Comparison of ENCODE assay signal across 1 cellular context in the genomic region with DNA sequence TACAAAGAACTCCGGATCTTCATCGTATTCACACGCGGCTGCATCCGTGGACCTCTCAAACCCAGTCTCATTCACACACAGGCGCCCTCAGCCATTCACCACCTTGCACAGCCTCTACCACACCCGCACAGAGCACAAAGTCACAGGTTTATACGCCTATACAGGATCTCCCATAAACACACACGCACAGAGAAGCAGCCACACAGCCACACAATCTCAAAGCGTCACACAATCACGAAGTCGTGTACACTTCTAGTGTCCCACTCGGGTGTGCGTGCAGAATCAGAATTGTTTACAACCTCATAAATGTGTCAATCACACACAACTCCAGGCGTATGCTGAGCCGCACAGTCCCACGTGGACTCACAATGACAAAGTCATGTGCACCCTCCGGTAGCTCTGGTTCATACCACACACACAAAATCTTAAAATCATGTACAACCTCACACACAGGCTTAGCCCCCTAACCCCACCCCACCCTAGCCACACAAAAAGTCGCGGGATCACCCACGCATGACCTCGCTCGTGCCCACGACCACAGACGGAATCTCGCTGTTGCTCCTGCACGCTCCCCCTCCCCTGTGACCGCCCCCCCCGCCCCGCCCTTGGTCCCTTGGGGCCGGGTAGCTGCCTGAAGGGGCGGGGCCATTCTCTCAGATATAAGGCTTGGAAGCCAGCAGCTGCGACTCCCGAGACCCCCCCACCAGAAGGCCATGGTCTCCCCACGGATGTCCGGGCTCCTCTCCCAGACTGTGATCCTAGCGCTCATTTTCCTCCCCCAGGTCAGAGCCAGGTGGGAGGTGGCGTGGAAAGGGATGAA.
A peak's percentile ranks its signal among the peaks of the same experiment; 100 is the strongest.
TF ChIP-seq lines count a peak whose summit lies in the region.

A gene with protein sequence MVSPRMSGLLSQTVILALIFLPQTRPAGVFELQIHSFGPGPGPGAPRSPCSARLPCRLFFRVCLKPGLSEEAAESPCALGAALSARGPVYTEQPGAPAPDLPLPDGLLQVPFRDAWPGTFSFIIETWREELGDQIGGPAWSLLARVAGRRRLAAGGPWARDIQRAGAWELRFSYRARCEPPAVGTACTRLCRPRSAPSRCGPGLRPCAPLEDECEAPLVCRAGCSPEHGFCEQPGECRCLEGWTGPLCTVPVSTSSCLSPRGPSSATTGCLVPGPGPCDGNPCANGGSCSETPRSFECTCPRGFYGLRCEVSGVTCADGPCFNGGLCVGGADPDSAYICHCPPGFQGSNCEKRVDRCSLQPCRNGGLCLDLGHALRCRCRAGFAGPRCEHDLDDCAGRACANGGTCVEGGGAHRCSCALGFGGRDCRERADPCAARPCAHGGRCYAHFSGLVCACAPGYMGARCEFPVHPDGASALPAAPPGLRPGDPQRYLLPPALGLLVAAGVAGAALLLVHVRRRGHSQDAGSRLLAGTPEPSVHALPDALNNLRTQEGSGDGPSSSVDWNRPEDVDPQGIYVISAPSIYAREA (plus strand): TSS at position 686 of the 820 bp plus-strand sequence. CDS start 28 bp downstream, at position 714.

TF ChIP-seq in HEK293, 187 proteins besides CTCF, POLR2A, EP300 and RAD21 (continued from another document and continues in another):
- TF ChIP-seq, protein P1, sequence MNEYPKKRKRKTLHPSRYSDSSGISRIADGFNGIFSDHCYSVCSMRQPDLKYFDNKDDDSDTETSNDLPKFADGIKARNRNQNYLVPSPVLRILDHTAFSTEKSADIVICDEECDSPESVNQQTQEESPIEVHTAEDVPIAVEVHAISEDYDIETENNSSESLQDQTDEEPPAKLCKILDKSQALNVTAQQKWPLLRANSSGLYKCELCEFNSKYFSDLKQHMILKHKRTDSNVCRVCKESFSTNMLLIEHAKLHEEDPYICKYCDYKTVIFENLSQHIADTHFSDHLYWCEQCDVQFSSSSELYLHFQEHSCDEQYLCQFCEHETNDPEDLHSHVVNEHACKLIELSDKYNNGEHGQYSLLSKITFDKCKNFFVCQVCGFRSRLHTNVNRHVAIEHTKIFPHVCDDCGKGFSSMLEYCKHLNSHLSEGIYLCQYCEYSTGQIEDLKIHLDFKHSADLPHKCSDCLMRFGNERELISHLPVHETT (tag by site-specific recombination; IDR thresholded peaks at IDR 0.05), result peak; percentile 84
- TF ChIP-seq ZBTB48 (tag by site-specific recombination; IDR thresholded peaks at IDR 0.05), result 0 out of 2 replicates have a peak, but pooled peaks have one; percentile 14
- TF ChIP-seq MYNN (tag by site-specific recombination; IDR thresholded peaks at IDR 0.05; ENCODE audit: borderline replicate concordance), result no peak
- peak; percentile 15; the same call in 1 of the 2 replicates for TF ChIP-seq ZSCAN30 (tag by site-specific recombination; IDR thresholded peaks at IDR 0.05)
- peak; percentile 48 for TF ChIP-seq ZBTB26 (tag by site-specific recombination; optimal IDR thresholded peaks at IDR 0.05)
- TF ChIP-seq ZNF777 (tag by site-specific recombination; IDR thresholded peaks at IDR 0.05; ENCODE audit: borderline replicate concordance), result peak; percentile 96
- peak; percentile 81 for TF ChIP-seq ZNF692 (tag by site-specific recombination; IDR thresholded peaks at IDR 0.05)
- TF ChIP-seq ZNF266 (tag by site-specific recombination; IDR thresholded peaks at IDR 0.05; ENCODE audit: low read depth), result no peak
- TF ChIP-seq, protein P2, sequence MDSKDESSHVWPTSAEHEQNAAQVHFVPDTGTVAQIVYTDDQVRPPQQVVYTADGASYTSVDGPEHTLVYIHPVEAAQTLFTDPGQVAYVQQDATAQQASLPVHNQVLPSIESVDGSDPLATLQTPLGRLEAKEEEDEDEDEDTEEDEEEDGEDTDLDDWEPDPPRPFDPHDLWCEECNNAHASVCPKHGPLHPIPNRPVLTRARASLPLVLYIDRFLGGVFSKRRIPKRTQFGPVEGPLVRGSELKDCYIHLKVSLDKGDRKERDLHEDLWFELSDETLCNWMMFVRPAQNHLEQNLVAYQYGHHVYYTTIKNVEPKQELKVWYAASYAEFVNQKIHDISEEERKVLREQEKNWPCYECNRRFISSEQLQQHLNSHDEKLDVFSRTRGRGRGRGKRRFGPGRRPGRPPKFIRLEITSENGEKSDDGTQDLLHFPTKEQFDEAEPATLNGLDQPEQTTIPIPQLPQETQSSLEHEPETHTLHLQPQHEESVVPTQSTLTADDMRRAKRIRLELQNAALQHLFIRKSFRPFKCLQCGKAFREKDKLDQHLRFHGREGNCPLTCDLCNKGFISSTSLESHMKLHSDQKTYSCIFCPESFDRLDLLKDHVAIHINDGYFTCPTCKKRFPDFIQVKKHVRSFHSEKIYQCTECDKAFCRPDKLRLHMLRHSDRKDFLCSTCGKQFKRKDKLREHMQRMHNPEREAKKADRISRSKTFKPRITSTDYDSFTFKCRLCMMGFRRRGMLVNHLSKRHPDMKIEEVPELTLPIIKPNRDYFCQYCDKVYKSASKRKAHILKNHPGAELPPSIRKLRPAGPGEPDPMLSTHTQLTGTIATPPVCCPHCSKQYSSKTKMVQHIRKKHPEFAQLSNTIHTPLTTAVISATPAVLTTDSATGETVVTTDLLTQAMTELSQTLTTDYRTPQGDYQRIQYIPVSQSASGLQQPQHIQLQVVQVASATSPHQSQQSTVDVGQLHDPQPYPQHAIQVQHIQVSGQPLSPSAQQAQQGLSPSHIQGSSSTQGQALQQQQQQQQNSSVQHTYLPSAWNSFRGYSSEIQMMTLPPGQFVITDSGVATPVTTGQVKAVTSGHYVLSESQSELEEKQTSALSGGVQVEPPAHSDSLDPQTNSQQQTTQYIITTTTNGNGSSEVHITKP (tag by site-specific recombination; IDR thresholded peaks at IDR 0.05), result peak; percentile 95
- TF ChIP-seq SETDB1 (IDR thresholded peaks at IDR 0.05; ENCODE audit: insufficient read length, low read length), result no peak
- TF ChIP-seq ZNF785 (tag by site-specific recombination; IDR thresholded peaks at IDR 0.05), result peak; percentile 52; the same call in 1 of the 2 replicates
- TF ChIP-seq, protein P3, sequence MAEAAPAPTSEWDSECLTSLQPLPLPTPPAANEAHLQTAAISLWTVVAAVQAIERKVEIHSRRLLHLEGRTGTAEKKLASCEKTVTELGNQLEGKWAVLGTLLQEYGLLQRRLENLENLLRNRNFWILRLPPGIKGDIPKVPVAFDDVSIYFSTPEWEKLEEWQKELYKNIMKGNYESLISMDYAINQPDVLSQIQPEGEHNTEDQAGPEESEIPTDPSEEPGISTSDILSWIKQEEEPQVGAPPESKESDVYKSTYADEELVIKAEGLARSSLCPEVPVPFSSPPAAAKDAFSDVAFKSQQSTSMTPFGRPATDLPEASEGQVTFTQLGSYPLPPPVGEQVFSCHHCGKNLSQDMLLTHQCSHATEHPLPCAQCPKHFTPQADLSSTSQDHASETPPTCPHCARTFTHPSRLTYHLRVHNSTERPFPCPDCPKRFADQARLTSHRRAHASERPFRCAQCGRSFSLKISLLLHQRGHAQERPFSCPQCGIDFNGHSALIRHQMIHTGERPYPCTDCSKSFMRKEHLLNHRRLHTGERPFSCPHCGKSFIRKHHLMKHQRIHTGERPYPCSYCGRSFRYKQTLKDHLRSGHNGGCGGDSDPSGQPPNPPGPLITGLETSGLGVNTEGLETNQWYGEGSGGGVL (tag by site-specific recombination; IDR thresholded peaks at IDR 0.05), result no peak
- TF ChIP-seq ZNF248 (tag by site-specific recombination; IDR thresholded peaks at IDR 0.05), result no peak
- TF ChIP-seq, protein P4, sequence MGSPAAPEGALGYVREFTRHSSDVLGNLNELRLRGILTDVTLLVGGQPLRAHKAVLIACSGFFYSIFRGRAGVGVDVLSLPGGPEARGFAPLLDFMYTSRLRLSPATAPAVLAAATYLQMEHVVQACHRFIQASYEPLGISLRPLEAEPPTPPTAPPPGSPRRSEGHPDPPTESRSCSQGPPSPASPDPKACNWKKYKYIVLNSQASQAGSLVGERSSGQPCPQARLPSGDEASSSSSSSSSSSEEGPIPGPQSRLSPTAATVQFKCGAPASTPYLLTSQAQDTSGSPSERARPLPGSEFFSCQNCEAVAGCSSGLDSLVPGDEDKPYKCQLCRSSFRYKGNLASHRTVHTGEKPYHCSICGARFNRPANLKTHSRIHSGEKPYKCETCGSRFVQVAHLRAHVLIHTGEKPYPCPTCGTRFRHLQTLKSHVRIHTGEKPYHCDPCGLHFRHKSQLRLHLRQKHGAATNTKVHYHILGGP (tag by site-specific recombination; IDR thresholded peaks at IDR 0.05), result no peak
- peak; percentile 98 for TF ChIP-seq ZNF2 (tag by site-specific recombination; IDR thresholded peaks at IDR 0.05)
- no peak for TF ChIP-seq ZNF354C (tag by site-specific recombination; IDR thresholded peaks at IDR 0.05; ENCODE audit: borderline replicate concordance, low read depth)
- TF ChIP-seq SP3 (tag by site-specific recombination; IDR thresholded peaks at IDR 0.05), result peak; percentile 79
- no peak for TF ChIP-seq ZNF701 (tag by site-specific recombination; IDR thresholded peaks at IDR 0.05)
- TF ChIP-seq SCRT2 (tag by site-specific recombination; IDR thresholded peaks at IDR 0.05), result peak; percentile 66
- TF ChIP-seq ZNF600 (tag by site-specific recombination; IDR thresholded peaks at IDR 0.05), result peak; percentile 94
- peak; percentile 80 for TF ChIP-seq ZBTB20 (tag by site-specific recombination; IDR thresholded peaks at IDR 0.05)
- peak; percentile 84 for TF ChIP-seq ZNF792 (tag by site-specific recombination; IDR thresholded peaks at IDR 0.05)
- no peak; the same call in 1 of the 2 replicates for TF ChIP-seq PRDM4 (tag by site-specific recombination; IDR thresholded peaks at IDR 0.05)
- no peak for TF ChIP-seq ZNF140 (tag by site-specific recombination; IDR thresholded peaks at IDR 0.05)
- TF ChIP-seq ZNF514 (tag by site-specific recombination; IDR thresholded peaks at IDR 0.05), result no peak
- peak; percentile 79; the same call in 1 of the 2 replicates for TF ChIP-seq KLF9 (tag by site-specific recombination; IDR thresholded peaks at IDR 0.05; ENCODE audit: low read depth)
- TF ChIP-seq, protein P5, sequence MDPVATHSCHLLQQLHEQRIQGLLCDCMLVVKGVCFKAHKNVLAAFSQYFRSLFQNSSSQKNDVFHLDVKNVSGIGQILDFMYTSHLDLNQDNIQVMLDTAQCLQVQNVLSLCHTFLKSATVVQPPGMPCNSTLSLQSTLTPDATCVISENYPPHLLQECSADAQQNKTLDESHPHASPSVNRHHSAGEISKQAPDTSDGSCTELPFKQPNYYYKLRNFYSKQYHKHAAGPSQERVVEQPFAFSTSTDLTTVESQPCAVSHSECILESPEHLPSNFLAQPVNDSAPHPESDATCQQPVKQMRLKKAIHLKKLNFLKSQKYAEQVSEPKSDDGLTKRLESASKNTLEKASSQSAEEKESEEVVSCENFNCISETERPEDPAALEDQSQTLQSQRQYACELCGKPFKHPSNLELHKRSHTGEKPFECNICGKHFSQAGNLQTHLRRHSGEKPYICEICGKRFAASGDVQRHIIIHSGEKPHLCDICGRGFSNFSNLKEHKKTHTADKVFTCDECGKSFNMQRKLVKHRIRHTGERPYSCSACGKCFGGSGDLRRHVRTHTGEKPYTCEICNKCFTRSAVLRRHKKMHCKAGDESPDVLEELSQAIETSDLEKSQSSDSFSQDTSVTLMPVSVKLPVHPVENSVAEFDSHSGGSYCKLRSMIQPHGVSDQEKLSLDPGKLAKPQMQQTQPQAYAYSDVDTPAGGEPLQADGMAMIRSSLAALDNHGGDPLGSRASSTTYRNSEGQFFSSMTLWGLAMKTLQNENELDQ (tag by site-specific recombination; IDR thresholded peaks at IDR 0.05; ENCODE audit: low read depth), result no peak
- peak; percentile 67; the same call in 1 of the 2 replicates for TF ChIP-seq RBAK (tag by site-specific recombination; IDR thresholded peaks at IDR 0.05)
- no peak for TF ChIP-seq KLF10 (tag by site-specific recombination; IDR thresholded peaks at IDR 0.05)
- TF ChIP-seq ZNF19 (tag by site-specific recombination; IDR thresholded peaks at IDR 0.05; ENCODE audit: low read depth), result no peak
- TF ChIP-seq ZFHX2 (tag by site-specific recombination; conservative IDR thresholded peaks at IDR 0.05), result peak; percentile 64
- peak; percentile 80 for TF ChIP-seq KLF1 (tag by site-specific recombination; IDR thresholded peaks at IDR 0.05)
- 0 out of 2 replicates have a peak, but pooled peaks have one; percentile 31 for TF ChIP-seq ZNF324 (tag by site-specific recombination; IDR thresholded peaks at IDR 0.05)
- TF ChIP-seq KLF16 (tag by site-specific recombination; IDR thresholded peaks at IDR 0.05), result peak; percentile 83
- peak; percentile 36; the same call in 1 of the 2 replicates for TF ChIP-seq ZNF394 (tag by site-specific recombination; IDR thresholded peaks at IDR 0.05; ENCODE audit: borderline replicate concordance)
- TF ChIP-seq ZBTB17 (tag by site-specific recombination; IDR thresholded peaks at IDR 0.05), result peak; percentile 92
- TF ChIP-seq ZEB2 (tag by site-specific recombination; IDR thresholded peaks at IDR 0.05), result peak; percentile 65
